In genomic region chr20:32296412-32296811, GRCh38 we compare ENCODE assay signal across 24 cellular contexts.
"Had no signal": no experiment of that assay in that cellular context is flagged by ENCODE, and none has a peak within 500 bp of the region (broad histone marks: within the 10 kb centered on the region; RNA-seq: fewer than 3 reads in every experiment).

No MANE protein-coding gene starts in this region.

- H3K9me3 Mint-ChIP-seq: activated naive CD8-positive, alpha-beta T cell treated with anti-CD3 and anti-CD28 coated beads, Interleukin-2, amount 10 ng/mL, durations not matched to agents 7 days and 5 days; activated T-helper 1 cell treated with anti-CD3 and anti-CD28 coated beads, Interleukin-12 subunit alpha, Interleukin-12 subunit beta, Interleukin-2, Interleukin-4 antibody, amounts not matched to agents 30 ng/mL and 10 ng/mL and 1 ng/mL, durations not matched to agents 14 hours and 24 hours and 36 hours; T-cell had no signal

- H3K36me3 ChIP-seq: ascending aorta, esophagus squamous epithelium, gastroesophageal sphincter, heart left ventricle, left ventricle myocardium inferior, prostate gland, right atrium auricular region, thoracic aorta, upper lobe of right lung had no signal

- H3K4me3 ChIP-seq: ascending aorta, esophagus squamous epithelium, gastroesophageal sphincter, heart left ventricle, left ventricle myocardium inferior, prostate gland, right atrium auricular region, thoracic aorta, upper lobe of right lung had no signal

- H3K27me3 ChIP-seq: ascending aorta, esophagus squamous epithelium, gastroesophageal sphincter, heart left ventricle, right atrium auricular region, upper lobe of right lung had no signal

- H3K4me1 ChIP-seq: esophagus squamous epithelium, prostate gland, upper lobe of right lung had no signal

- H3K4me3 Mint-ChIP-seq: activated naive CD8-positive, alpha-beta T cell treated with anti-CD3 and anti-CD28 coated beads, Interleukin-2, amount 10 ng/mL, durations not matched to agents 7 days and 5 days; activated T-helper 1 cell treated with anti-CD3 and anti-CD28 coated beads, Interleukin-12 subunit alpha, Interleukin-12 subunit beta, Interleukin-2, Interleukin-4 antibody, amounts not matched to agents 30 ng/mL and 10 ng/mL and 1 ng/mL, durations not matched to agents 14 hours and 24 hours and 36 hours; T-cell had no signal

- H3K9me3 ChIP-seq: ascending aorta, esophagus squamous epithelium, gastroesophageal sphincter, heart left ventricle, left ventricle myocardium inferior, prostate gland, right atrium auricular region, SK-N-SH, thoracic aorta, upper lobe of right lung had no signal

- H3K27me3 Mint-ChIP-seq: activated naive CD8-positive, alpha-beta T cell treated with anti-CD3 and anti-CD28 coated beads, Interleukin-2, amount 10 ng/mL, durations not matched to agents 7 days and 5 days; T-cell had no signal

- H3K27ac Mint-ChIP-seq: activated naive CD8-positive, alpha-beta T cell treated with anti-CD3 and anti-CD28 coated beads, Interleukin-2, amount 10 ng/mL, durations not matched to agents 7 days and 5 days; activated T-helper 1 cell treated with anti-CD3 and anti-CD28 coated beads, Interleukin-12 subunit alpha, Interleukin-12 subunit beta, Interleukin-2, Interleukin-4 antibody, amounts not matched to agents 30 ng/mL and 10 ng/mL and 1 ng/mL, durations not matched to agents 14 hours and 24 hours and 36 hours; T-cell had no signal

- DNase-seq: activated CD4-positive, alpha-beta T cell treated with anti-CD3 and anti-CD28 coated beads, Interleukin-2, amount 50 U/mL, for 1 hour; activated CD4-positive, CD25-positive, alpha-beta regulatory T cell; activated CD8-positive, alpha-beta memory T cell treated with anti-CD3 and anti-CD28 coated beads, Interleukin-2, amount 50 U/mL, for 4 hours; activated naive CD8-positive, alpha-beta T cell treated with anti-CD3 and anti-CD28 coated beads, Interleukin-2, amount 10 ng/mL, durations not matched to agents 7 days and 5 days; dermis blood vessel endothelial cell; effector memory CD4-positive, alpha-beta T cell; esophagus squamous epithelium; heart left ventricle; kidney; left ventricle myocardium inferior; mammary epithelial cell; midbrain; occipital lobe; SHP77; SK-N-SH; stimulated activated CD4-positive, alpha-beta T cell treated with anti-CD3 and anti-CD28 coated beads, Interleukin-2, amount 100 ng/mL, for 48 hours; T-cell; upper lobe of right lung had no signal

- H3K27ac ChIP-seq: ascending aorta, esophagus squamous epithelium, heart left ventricle, left ventricle myocardium inferior, prostate gland, right atrium auricular region, thoracic aorta, upper lobe of right lung had no signal

- ATAC-seq: gastroesophageal sphincter, heart left ventricle, T-cell, upper lobe of right lung had no signal
